ENCODE assay signal across 8 cellular contexts in genomic region chr2:3557588-3558204, GRCh38. TPM values are rescaled to one million over a fixed set of nuclear protein-coding genes. Genes with fewer than 3 reads are reported as not detected.
DNase-seq lines count a peak whose midpoint lies in the region; ATAC-seq and TF ChIP-seq lines count a peak whose summit lies in the region.

No MANE protein-coding gene starts in this region.

- peaks cover 4% of the 10 kb centered on the region; the same call in 1 of the 2 replicates for H3K4me1 ChIP-seq in Panc1 (ENCODE audit: control insufficient read depth, insufficient read depth, low read length)

- DNase-seq in Panc1 (ENCODE audit: low read depth, low spot score) (no peak), epithelial cell of proximal tubule (ENCODE audit: low read depth) (no peak), osteocyte (ENCODE audit: extremely low spot score, unreplicated experiment) (no peak), NK-92 (lab: John Stamatoyannopoulos, UW; ENCODE audit: unreplicated experiment) (no peak), AG08395 (ENCODE audit: low spot score) (no peak), GDM1 (lab: John Stamatoyannopoulos, UW) (no peak)

- H3K27ac Mint-ChIP-seq in osteocyte (ENCODE audit: unreplicated experiment): peak overlapping the region; percentile 91

- intact Hi-C loops in Panc1 (cut with micrococcal nuclease; ENCODE audit: unreplicated experiment): no loop called here

- no peaks in the 10 kb centered on the region for H3K9me3 ChIP-seq in Panc1 (ENCODE audit: control insufficient read depth, insufficient read depth, low read depth, low read length)

- peaks cover 18% of the 10 kb centered on the region for H3K4me1 Mint-ChIP-seq in osteocyte (ENCODE audit: unreplicated experiment)

- H3K27ac ChIP-seq in Panc1 (ENCODE audit: low read length): peak overlapping the region; percentile 88

- in situ Hi-C loops in Panc1 (cut with HindIII; ENCODE audit: low pct_unique_long_range_greater_than_20kb, low sequenced_read_pairs): no loop called here

- peak overlapping the region; percentile 82 for H3K4me3 Mint-ChIP-seq in osteocyte (ENCODE audit: unreplicated experiment)

- no peaks in the 10 kb centered on the region for H3K9me3 Mint-ChIP-seq in osteocyte (ENCODE audit: unreplicated experiment)

- no peaks in the 10 kb centered on the region for H3K27me3 ChIP-seq in Panc1 (ENCODE audit: control insufficient read depth, insufficient read depth, low read length)

- H3K4me3 ChIP-seq in Panc1 (ENCODE audit: low read depth in 2 of 2, low read length in 2 of 2) (peak overlapping the region; percentile 75 to 91), epithelial cell of proximal tubule (ENCODE audit: low read depth, low read length) (peak overlapping the region; percentile 97)

- no TSS peak for BruUV-seq in Panc1 (replicated peaks; lab: Mats Ljungman, UMichigan)

- peaks cover 23% of the 10 kb centered on the region for H3K36me3 Mint-ChIP-seq in osteocyte (ENCODE audit: unreplicated experiment)

- peaks cover 14% of the 10 kb centered on the region for H3K36me3 ChIP-seq in Panc1 (ENCODE audit: control insufficient read depth, insufficient read depth, low read length)

- no peaks in the 10 kb centered on the region for H3K27me3 Mint-ChIP-seq in osteocyte (ENCODE audit: unreplicated experiment)

- peak; percentile 26 for ATAC-seq in GM18870 (IDR thresholded peaks at IDR 0.05; ENCODE audit: unreplicated experiment)
- peak; percentile 22 for ATAC-seq in HG02678 (IDR thresholded peaks at IDR 0.05; ENCODE audit: unreplicated experiment)
- peak; percentile 45 for ATAC-seq in Panc1

- CTCF ChIA-PET in Panc1 (lab: Charles Lee): no interaction called here

- POLR2A ChIA-PET in Panc1 (lab: Charles Lee): interaction anchor here (0.6 to 1.3 kb wide), 4 partner anchors 17 to 179 kb away, joined by 3 to 6 read pairs (median 5); no protein-coding TSS in a partner anchor

- no peak for TF ChIP-seq CTCF in Panc1 (IDR thresholded peaks at IDR 0.05)
- TF ChIP-seq CTCF in epithelial cell of proximal tubule (conservative IDR thresholded peaks at IDR 0.05; ENCODE audit: low read depth, low read length): no peak
- no peak for TF ChIP-seq CTCF in osteocyte (IDR thresholded peaks at IDR 0.05)

RNA-seq across cellular contexts. Expression of gene RNASEH1, which starts 0.4 kb away (rescaled TPM):
- total RNA-seq in Panc1 (2021; ENCODE audit: unreplicated experiment): 43.7 TPM
- polyA plus RNA-seq in Panc1 (2012; ENCODE audit: insufficient read length): 30.7 TPM
- total RNA-seq in epithelial cell of proximal tubule: 19.5 and 35.1 TPM in 2 replicates
- total RNA-seq in osteocyte: 24.6 and 25.5 TPM in 2 replicates

RNA-seq across cellular contexts. Expression of gene RPS7, which starts 17.4 kb away (rescaled TPM):
- total RNA-seq in Panc1 (2021; ENCODE audit: unreplicated experiment) (1,117 TPM), epithelial cell of proximal tubule (3,039 and 4,770 TPM in 2 replicates), osteocyte (1,082 and 1,101 TPM in 2 replicates)
- 852 TPM for polyA plus RNA-seq in Panc1 (2012; ENCODE audit: insufficient read length)

RNA-seq across cellular contexts. Expression of gene COLEC11, which starts 37.2 kb away (rescaled TPM):
- 0.31 TPM for total RNA-seq in Panc1 (2021; ENCODE audit: unreplicated experiment)
- polyA plus RNA-seq in Panc1 (2012; ENCODE audit: insufficient read length): 0.28 TPM
- 0.40 and 2.4 TPM in 2 replicates for total RNA-seq in epithelial cell of proximal tubule
- total RNA-seq in osteocyte: not detected in 2 replicates

RNA-seq across cellular contexts. Expression of gene ADI1, which starts 38.4 kb away (rescaled TPM):
- total RNA-seq in Panc1 (2021; ENCODE audit: unreplicated experiment) (42.9 TPM), epithelial cell of proximal tubule (35.3 and 51.9 TPM in 2 replicates), osteocyte (48.5 and 54.0 TPM in 2 replicates)
- polyA plus RNA-seq in Panc1 (2012; ENCODE audit: insufficient read length): 31.8 TPM
